17 cellular contexts compared by ENCODE assay signal in the genomic region with DNA sequence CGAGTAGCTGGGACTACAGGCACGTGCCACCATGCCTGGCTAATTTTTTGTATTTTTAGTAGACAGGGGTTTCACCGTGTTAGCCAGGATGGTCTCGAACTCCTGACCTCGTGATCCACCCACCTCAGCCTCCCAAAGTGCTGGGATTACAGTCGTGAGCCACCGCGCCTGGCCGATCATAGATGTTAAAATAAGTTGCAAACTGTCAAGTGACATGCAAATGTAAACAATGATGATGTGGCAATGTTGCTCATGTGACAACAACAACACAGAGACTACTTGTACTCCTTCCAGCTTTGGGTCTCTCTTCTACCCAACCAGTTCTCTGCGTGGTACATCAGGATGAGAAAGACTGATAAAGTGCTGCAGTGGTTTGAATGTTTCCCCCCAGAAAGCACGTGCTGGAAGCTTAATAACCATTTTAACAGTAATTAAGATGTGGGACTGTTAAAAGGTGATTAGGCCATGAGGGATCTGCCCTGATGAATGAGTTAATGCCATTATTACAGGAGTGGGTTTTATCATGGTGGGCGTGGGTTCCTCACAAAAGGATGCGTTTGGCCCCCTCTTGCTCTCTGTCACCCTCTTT.
"Had no signal": no experiment of that assay in that cellular context is flagged by ENCODE, and none has a peak within 500 bp of the region (broad histone marks: within the 10 kb centered on the region; RNA-seq: fewer than 3 reads in every experiment).

No MANE protein-coding gene starts in this region.

- H3K4me1 ChIP-seq: colonic mucosa had no signal

- H3K27me3 Mint-ChIP-seq: activated CD4-positive, alpha-beta memory T cell treated with anti-CD3 and anti-CD28 coated beads for 36 hours; naive thymus-derived CD8-positive, alpha-beta T cell had no signal

- H3K27ac ChIP-seq: colonic mucosa, upper lobe of right lung had no signal

- H3K27me3 ChIP-seq: colonic mucosa, upper lobe of right lung had no signal

- H3K36me3 Mint-ChIP-seq: activated CD4-positive, alpha-beta memory T cell treated with anti-CD3 and anti-CD28 coated beads for 36 hours had no signal

- H3K9me3 ChIP-seq: colonic mucosa, upper lobe of right lung had no signal

- H3K27ac Mint-ChIP-seq: activated CD4-positive, alpha-beta memory T cell treated with anti-CD3 and anti-CD28 coated beads for 36 hours had no signal

- H3K9me3 Mint-ChIP-seq: activated CD4-positive, alpha-beta memory T cell treated with anti-CD3 and anti-CD28 coated beads for 36 hours; naive thymus-derived CD8-positive, alpha-beta T cell had no signal

- FAIRE-seq: bronchial epithelial cell, endothelial cell of umbilical vein had no signal

- H3K4me3 ChIP-seq: colonic mucosa, upper lobe of right lung had no signal

- DNase-seq: activated CD4-positive, alpha-beta memory T cell treated with anti-CD3 and anti-CD28 coated beads for 36 hours; activated CD4-positive, alpha-beta T cell treated with anti-CD3 and anti-CD28 coated beads for 1 hour; activated gamma-delta T cell treated with Interleukin-2 at 50 U/mL for 16 hours; activated T-cell treated with anti-CD3 and anti-CD28 coated beads, Interleukin-2, amount 50 U/mL, for 48 hours; aorta; colonic mucosa; effector CD4-positive, alpha-beta T cell; hypothalamus; naive thymus-derived CD8-positive, alpha-beta T cell; posterior cingulate gyrus; stimulated activated CD4-positive, alpha-beta T cell treated with anti-CD3 and anti-CD28 coated beads, Interleukin-2, amount 100 ng/mL, for 24 hours; stimulated activated naive CD4-positive, alpha-beta T cell; T-helper 2 cell; upper lobe of right lung had no signal

- H3K36me3 ChIP-seq: colonic mucosa, upper lobe of right lung had no signal

- H3K4me3 Mint-ChIP-seq: activated CD4-positive, alpha-beta memory T cell treated with anti-CD3 and anti-CD28 coated beads for 36 hours; naive thymus-derived CD8-positive, alpha-beta T cell had no signal

- ATAC-seq: naive thymus-derived CD8-positive, alpha-beta T cell; sciatic nerve had no signal
